Comparison of ENCODE assay signal across 10 cellular contexts in the genomic region with DNA sequence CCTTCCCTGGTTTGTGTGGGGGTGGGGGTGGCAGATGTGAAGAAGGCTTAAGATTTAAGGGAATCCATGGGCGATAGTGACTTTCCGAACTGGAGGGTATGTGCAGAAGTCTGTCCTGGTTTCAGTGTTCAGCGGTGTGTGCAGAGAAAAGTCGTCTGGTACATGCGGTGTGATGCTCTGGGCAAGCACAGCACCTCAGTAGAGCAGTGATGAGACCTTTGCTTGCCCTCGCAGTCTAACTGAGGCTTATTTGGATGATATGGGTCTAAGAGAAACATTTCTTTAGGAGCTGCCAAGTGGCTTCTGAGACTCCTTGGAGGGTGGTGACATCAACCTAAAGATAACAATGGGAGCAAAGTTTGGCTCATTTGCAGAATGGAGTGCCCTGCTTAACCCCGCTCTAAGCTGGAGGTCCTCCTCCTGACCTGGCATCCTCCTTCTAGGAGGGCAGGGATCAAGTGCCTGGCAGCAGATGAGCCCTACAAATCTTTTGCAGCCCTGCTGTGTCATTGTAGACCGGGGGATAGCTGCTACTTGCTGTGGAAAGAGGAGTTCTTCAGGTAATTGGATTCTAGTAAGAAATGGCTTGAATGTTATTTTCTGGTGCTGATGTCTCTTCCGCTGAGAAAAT.
A peak's percentile ranks its signal among the peaks of the same experiment; 100 is the strongest.
DNase-seq lines count a peak whose midpoint lies in the region; ATAC-seq, FAIRE-seq and TF ChIP-seq lines count a peak whose summit lies in the region.
"Had no signal": no experiment of that assay in that cellular context is flagged by ENCODE, and none has a peak within 500 bp of the region (broad histone marks: within the 10 kb centered on the region; RNA-seq: fewer than 3 reads in every experiment).

No MANE protein-coding gene starts in this region.

- H3K79me2 ChIP-seq in keratinocyte (ENCODE audit: control insufficient read depth, insufficient read depth, low read length), result no peaks in the 10 kb centered on the region

- H3K27ac Mint-ChIP-seq in activated CD8-positive, alpha-beta T cell treated with anti-CD3 and anti-CD28 coated beads for 36 hours, result no peak overlapping the region

- DNase-seq in MG63 (peak; percentile 0), adipocyte (ENCODE audit: low read depth) (no peak), keratinocyte (ENCODE audit: low read depth, low spot score) (no peak), erythroblast (lab: John Stamatoyannopoulos, UW) (no peak), occipital lobe (lab: John Stamatoyannopoulos, UW) (no peak), activated gamma-delta T cell treated with Interleukin-2 at 50 U/mL for 16 hours (no peak)
- DNase-seq in activated CD8-positive, alpha-beta T cell treated with anti-CD3 and anti-CD28 coated beads for 36 hours, result no peak
- DNase-seq: activated CD8-positive, alpha-beta memory T cell treated with anti-CD3 and anti-CD28 coated beads for 24 hours; cerebellar nuclear complex had no signal

- no peaks in the 10 kb centered on the region for H3K4me1 Mint-ChIP-seq in activated CD8-positive, alpha-beta T cell treated with anti-CD3 and anti-CD28 coated beads for 36 hours (ENCODE audit: low read depth)

- no peaks in the 10 kb centered on the region for H3K9me3 ChIP-seq in MG63
- H3K9me3 ChIP-seq in adipocyte (ENCODE audit: control insufficient read depth, low read length), result no peaks in the 10 kb centered on the region
- no peaks in the 10 kb centered on the region for H3K9me3 ChIP-seq in keratinocyte (ENCODE audit: control insufficient read depth, low read depth, low read length)
- H3K9me3 ChIP-seq in stomach smooth muscle (ENCODE audit: control insufficient read depth in 2 of 2, low read length in 2 of 2), result no peaks in the 10 kb centered on the region

- H3K9ac ChIP-seq in adipocyte (ENCODE audit: low read length), result peak overlapping the region; percentile 66
- H3K9ac ChIP-seq in keratinocyte (ENCODE audit: control insufficient read depth, extremely low read depth, insufficient read depth, low read length), result no peak overlapping the region
- no peak overlapping the region for H3K9ac ChIP-seq in stomach smooth muscle (ENCODE audit: low read length in 2 of 2)

- no peaks in the 10 kb centered on the region for H3K36me3 Mint-ChIP-seq in activated CD8-positive, alpha-beta T cell treated with anti-CD3 and anti-CD28 coated beads for 36 hours (ENCODE audit: low read depth)

- intact Hi-C loops in activated CD8-positive, alpha-beta T cell treated with anti-CD3 and anti-CD28 coated beads for 36 hours (cut with micrococcal nuclease), result no loop called here

- H3K27ac ChIP-seq in keratinocyte (ENCODE audit: control insufficient read depth, insufficient read depth, low read length) (no peak overlapping the region), stomach smooth muscle (ENCODE audit: low read length) (no peak overlapping the region)

- no peaks in the 10 kb centered on the region for H3K36me3 ChIP-seq in MG63
- H3K36me3 ChIP-seq in adipocyte (ENCODE audit: control insufficient read depth, insufficient read depth, low read length, severe bottlenecking), result no peaks in the 10 kb centered on the region
- H3K36me3 ChIP-seq in keratinocyte (ENCODE audit: control insufficient read depth in 2 of 2, extremely low read depth in 1 of 2, insufficient read depth in 2 of 2, low read length in 2 of 2), result no peaks in the 10 kb centered on the region
- H3K36me3 ChIP-seq in stomach smooth muscle (ENCODE audit: control insufficient read depth in 2 of 2, insufficient read depth in 2 of 2, low read length in 2 of 2), result no peaks in the 10 kb centered on the region

- CTCF ChIA-PET in activated CD8-positive, alpha-beta T cell treated with anti-CD3 and anti-CD28 coated beads for 36 hours (lab: Charles Lee), result no interaction called here

- POLR2A ChIA-PET in activated CD8-positive, alpha-beta T cell treated with anti-CD3 and anti-CD28 coated beads for 36 hours (lab: Charles Lee), result no interaction called here

- H3K4me3 Mint-ChIP-seq in activated CD8-positive, alpha-beta T cell treated with anti-CD3 and anti-CD28 coated beads for 36 hours, result no peak overlapping the region

- TF ChIP-seq CTCF in keratinocyte (optimal IDR thresholded peaks at IDR 0.05 in 1 of 3, IDR thresholded peaks at IDR 0.05 in 1 of 3, conservative IDR thresholded peaks at IDR 0.05 in 1 of 3; ENCODE audit: extremely low read depth in 1 of 3, insufficient read depth in 2 of 3, low read length in 3 of 3), result no peak
- no peak for TF ChIP-seq CTCF in activated CD8-positive, alpha-beta T cell treated with anti-CD3 and anti-CD28 coated beads for 36 hours (IDR thresholded peaks at IDR 0.05)

- no peak for ATAC-seq in activated CD8-positive, alpha-beta T cell treated with anti-CD3 and anti-CD28 coated beads for 36 hours

- no peak for FAIRE-seq in keratinocyte (lab: Jason Lieb, UNC)

- no peaks in the 10 kb centered on the region for H3K9me1 ChIP-seq in keratinocyte (ENCODE audit: control insufficient read depth, extremely low read depth, insufficient read depth, low read length)

- no peak for TF ChIP-seq POLR2A in erythroblast (IDR thresholded peaks at IDR 0.05; ENCODE audit: low read length)

- no peaks in the 10 kb centered on the region for H4K20me1 ChIP-seq in keratinocyte (ENCODE audit: control insufficient read depth, extremely low read depth, insufficient read depth, low read length)

- H3K4me3 ChIP-seq in MG63, result no peak overlapping the region
- H3K4me3 ChIP-seq in adipocyte (ENCODE audit: low read length), result peak overlapping the region; percentile 83
- no peak overlapping the region for H3K4me3 ChIP-seq in keratinocyte (ENCODE audit: control insufficient read depth in 2 of 3, extremely low read depth in 1 of 3, insufficient read depth in 2 of 3, low read depth in 1 of 3, low read length in 3 of 3)
- H3K4me3 ChIP-seq in stomach smooth muscle (ENCODE audit: low read length in 2 of 2), result peak overlapping the region; percentile 59 to 74

- H3K4me1 ChIP-seq in adipocyte (ENCODE audit: control insufficient read depth, insufficient read depth, low read length) (peaks cover 8% of the 10 kb centered on the region), keratinocyte (ENCODE audit: control insufficient read depth, extremely low read depth, insufficient read depth, low read length) (no peaks in the 10 kb centered on the region), stomach smooth muscle (ENCODE audit: control insufficient read depth, insufficient read depth, low read length) (peaks cover 15% of the 10 kb centered on the region)

- H3K27me3 ChIP-seq in MG63 (peaks cover 36% of the 10 kb centered on the region), adipocyte (replicated peaks; ENCODE audit: control insufficient read depth, insufficient read depth, low read length) (peaks cover 5% of the 10 kb centered on the region), keratinocyte (ENCODE audit: control insufficient read depth, extremely low read depth, insufficient read depth, low read length) (peaks cover 52% of the 10 kb centered on the region), stomach smooth muscle (ENCODE audit: control insufficient read depth in 1 of 2, insufficient read depth in 2 of 2, low read length in 2 of 2) (peaks cover 0 to 2% of the 10 kb centered on the region in 2 donors)

- dilution Hi-C loops in keratinocyte (cut with MboI; ENCODE audit: extremely low pct_ligation_motif_present, low sequenced_read_pairs), result no loop called here

- no peak overlapping the region for H2AFZ ChIP-seq in keratinocyte (ENCODE audit: control insufficient read depth, low read length)

- H3K9me3 Mint-ChIP-seq in activated CD8-positive, alpha-beta T cell treated with anti-CD3 and anti-CD28 coated beads for 36 hours, result no peaks in the 10 kb centered on the region

- H3K4me2 ChIP-seq in keratinocyte (ENCODE audit: control insufficient read depth, extremely low read depth, insufficient read depth, low read depth, low read length), result peak overlapping the region; percentile 64

- peaks cover 53% of the 10 kb centered on the region for H3K27me3 Mint-ChIP-seq in activated CD8-positive, alpha-beta T cell treated with anti-CD3 and anti-CD28 coated beads for 36 hours

Comparison
In these comparisons a context has a peak if more than half of its experiments do, and no peak if none do; other contexts are left out.
1. H3K4me3 ChIP-seq: peak in adipocyte (single experiment) and stomach smooth muscle (2 of 2); none in MG63 (single experiment) and keratinocyte (0 of 3).